In the genomic region with DNA sequence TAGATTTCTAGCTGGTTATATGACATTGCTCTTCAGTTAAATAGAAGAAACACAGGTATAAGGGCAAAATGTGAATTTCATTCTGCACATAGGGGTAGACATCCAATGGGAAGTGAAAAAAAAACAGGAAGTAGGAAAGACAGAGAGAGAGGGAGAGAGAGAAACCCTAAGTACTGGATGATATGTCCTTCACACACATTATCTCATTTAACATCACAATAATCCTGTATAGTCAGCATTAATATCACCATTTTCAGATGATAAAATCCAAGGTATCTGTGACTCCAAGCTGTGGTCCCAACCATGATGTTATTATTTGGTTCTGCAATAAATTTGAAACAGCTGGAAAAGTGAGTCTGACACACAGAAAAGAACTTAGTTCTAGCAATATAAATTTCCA, we compare ENCODE assay signal across 20 cellular contexts.
DNase-seq lines count a peak whose midpoint lies in the region; ATAC-seq, FAIRE-seq and TF ChIP-seq lines count a peak whose summit lies in the region.
"Had no signal": no experiment of that assay in that cellular context is flagged by ENCODE, and none has a peak within 500 bp of the region (broad histone marks: within the 10 kb centered on the region; RNA-seq: fewer than 3 reads in every experiment).

No MANE protein-coding gene starts in this region.

- ATAC-seq in A549 (no peak), GM23338 (no peak), GM21619 (IDR thresholded peaks at IDR 0.05; ENCODE audit: unreplicated experiment) (no peak)
- ATAC-seq: HCT116 had no signal

- H3K9ac ChIP-seq in Loucy (ENCODE audit: low read depth, low read length, poor library complexity, severe bottlenecking) (no peak overlapping the region), mucosa of rectum (ENCODE audit: low read depth in 1 of 2, low read length in 2 of 2) (no peak overlapping the region), neural progenitor cell (no peak overlapping the region)

- H3K9me3 ChIP-seq in A549 (no peaks in the 10 kb centered on the region), Loucy (ENCODE audit: insufficient read depth, low read depth, low read length) (no peaks in the 10 kb centered on the region), mucosa of rectum (ENCODE audit: control insufficient read depth in 2 of 2, low read length in 2 of 2) (no peaks in the 10 kb centered on the region), neural progenitor cell (ENCODE audit: low read depth) (no peaks in the 10 kb centered on the region)

- H3K27me3 Mint-ChIP-seq in GM23338 (ENCODE audit: insufficient read depth, low read depth, poor library complexity) (peaks cover 2% of the 10 kb centered on the region), neural progenitor cell (ENCODE audit: insufficient read depth, low read depth) (peaks cover 8% of the 10 kb centered on the region)

- H3K36me3 Mint-ChIP-seq in GM23338 (ENCODE audit: low read depth), result no peaks in the 10 kb centered on the region
- H3K36me3 Mint-ChIP-seq in neural progenitor cell, result no peaks in the 10 kb centered on the region
- H3K36me3 Mint-ChIP-seq: CD4-positive, alpha-beta memory T cell had no signal

- H3K4me2 ChIP-seq in A549, result no peak overlapping the region
- H3K4me2 ChIP-seq in GM23338, result no peak overlapping the region
- H3K4me2 ChIP-seq in Loucy (ENCODE audit: low read depth, low read length, poor library complexity, severe bottlenecking), result no peak overlapping the region
- H3K4me2 ChIP-seq in neural progenitor cell, result no peak overlapping the region

- H3F3A ChIP-seq in GM23338 (replicated peaks; ENCODE audit: low read depth), result no peaks in the 10 kb centered on the region
- H3F3A ChIP-seq in Loucy (ENCODE audit: low read depth), result 0 out of 2 replicates have a peak, but pooled peaks cover 2% of the 10 kb centered on the region
- H3F3A ChIP-seq in neural progenitor cell (ENCODE audit: low read depth), result no peaks in the 10 kb centered on the region

- H3K9me2 ChIP-seq in GM23338 (ENCODE audit: insufficient read depth) (no peaks in the 10 kb centered on the region), Loucy (replicated peaks; ENCODE audit: low read depth, low read length) (no peaks in the 10 kb centered on the region)

- no peak overlapping the region for H3K27ac ChIP-seq in A549
- H3K27ac ChIP-seq in GM23338 (ENCODE audit: low read depth), result no peak overlapping the region
- peak overlapping the region; percentile 59 to 63 for H3K27ac ChIP-seq in mucosa of rectum (ENCODE audit: low read depth in 2 of 2, low read length in 2 of 2)
- H3K27ac ChIP-seq in neural progenitor cell, result no peak overlapping the region

- no peaks in the 10 kb centered on the region for H4K20me1 ChIP-seq in GM23338 (replicated peaks; ENCODE audit: insufficient read depth)
- no peaks in the 10 kb centered on the region for H4K20me1 ChIP-seq in Loucy (ENCODE audit: insufficient read depth, low read length, poor library complexity, severe bottlenecking)
- no peaks in the 10 kb centered on the region for H4K20me1 ChIP-seq in neural progenitor cell (ENCODE audit: low read depth)

- no peak overlapping the region for H3K27ac Mint-ChIP-seq in GM23338
- no peak overlapping the region for H3K27ac Mint-ChIP-seq in neural progenitor cell
- H3K27ac Mint-ChIP-seq: CD4-positive, alpha-beta memory T cell; HFFc6 had no signal

- no peaks in the 10 kb centered on the region for H3K4me1 ChIP-seq in A549
- peaks cover 7% of the 10 kb centered on the region; the same call in 1 of the 2 replicates for H3K4me1 ChIP-seq in GM23338 (ENCODE audit: insufficient read depth)
- H3K4me1 ChIP-seq in Loucy (ENCODE audit: insufficient read depth, low read length, poor library complexity, severe bottlenecking), result peaks cover 18% of the 10 kb centered on the region
- H3K4me1 ChIP-seq in mucosa of rectum (ENCODE audit: control insufficient read depth in 2 of 2, insufficient read depth in 2 of 2, low read length in 2 of 2), result peaks cover 0 to 16% of the 10 kb centered on the region in 2 donors
- no peaks in the 10 kb centered on the region for H3K4me1 ChIP-seq in neural progenitor cell

- H2AFZ ChIP-seq in GM23338 (peak overlapping the region; percentile 48; the same call in 1 of the 2 replicates), Loucy (ENCODE audit: low read length) (0 out of 2 replicates have a peak overlapping the region, but pooled peaks have one; percentile 4), neural progenitor cell (replicated peaks) (no peak overlapping the region)

- no peaks in the 10 kb centered on the region for H3K36me3 ChIP-seq in GM23338 (ENCODE audit: insufficient read depth)
- no peaks in the 10 kb centered on the region for H3K36me3 ChIP-seq in Loucy (ENCODE audit: insufficient read depth, low read length)
- no peaks in the 10 kb centered on the region for H3K36me3 ChIP-seq in mucosa of rectum (ENCODE audit: control insufficient read depth in 2 of 2, insufficient read depth in 2 of 2, low read length in 2 of 2)
- no peaks in the 10 kb centered on the region for H3K36me3 ChIP-seq in neural progenitor cell

- FAIRE-seq in A549 (lab: Jason Lieb, UNC), result no peak
- FAIRE-seq: G401.6, GM19239 had no signal

- H3K9me3 Mint-ChIP-seq in GM23338 (no peaks in the 10 kb centered on the region), neural progenitor cell (no peaks in the 10 kb centered on the region)
- H3K9me3 Mint-ChIP-seq: CD4-positive, alpha-beta memory T cell had no signal

- no peak for TF ChIP-seq POLR2A in A549 (IDR thresholded peaks at IDR 0.05; ENCODE audit: low read length)

- CTCF ChIA-PET in A549 (lab: Yijun Ruan, JAX), result no interaction called here

- H3K4me3 ChIP-seq in A549 (no peak overlapping the region), GM23338 (no peak overlapping the region), Loucy (ENCODE audit: low read length, poor library complexity, severe bottlenecking) (no peak overlapping the region), mucosa of rectum (ENCODE audit: low read length in 2 of 2) (no peak overlapping the region), neural progenitor cell (no peak overlapping the region)

- no peak for DNase-seq in A549 (ENCODE audit: low read depth in 1 of 2, low spot score in 1 of 2)
- no peak for DNase-seq in GM23338 (ENCODE audit: low spot score)
- no peak for DNase-seq in neural progenitor cell (ENCODE audit: low spot score)
- DNase-seq in middle frontal gyrus (ENCODE audit: extremely low spot score, low spot score), result no peak
- DNase-seq: 8988T; C1 segment of cervical spinal cord; Calu3; CD4-positive, alpha-beta memory T cell; COR-L47; DMS53; DMS79 treated with DMSO at 0.1 percent for 48 hours; GOT3; H7; HFFc6 had no signal

- H3K4me1 Mint-ChIP-seq in GM23338, result peaks cover 12% of the 10 kb centered on the region
- H3K4me1 Mint-ChIP-seq in neural progenitor cell, result peaks cover 19% of the 10 kb centered on the region
- H3K4me1 Mint-ChIP-seq: CD4-positive, alpha-beta memory T cell had no signal

- H3K27me3 ChIP-seq in GM23338 (ENCODE audit: insufficient read depth), result no peaks in the 10 kb centered on the region
- no peaks in the 10 kb centered on the region for H3K27me3 ChIP-seq in Loucy (ENCODE audit: insufficient read depth, low read length, poor library complexity, severe bottlenecking)
- H3K27me3 ChIP-seq in mucosa of rectum (ENCODE audit: control insufficient read depth in 2 of 2, insufficient read depth in 2 of 2, low read length in 2 of 2), result peaks cover 0 to 2% of the 10 kb centered on the region in 2 donors
- H3K27me3 ChIP-seq in neural progenitor cell, result no peaks in the 10 kb centered on the region

- no peak for TF ChIP-seq CTCF in A549 (IDR thresholded peaks at IDR 0.05)
- no peak for TF ChIP-seq CTCF in GM23338 (conservative IDR thresholded peaks at IDR 0.05; ENCODE audit: low read depth in 2 of 2)
- TF ChIP-seq CTCF in Loucy (conservative IDR thresholded peaks at IDR 0.05; ENCODE audit: low read length), result no peak
- no peak for TF ChIP-seq CTCF in neural progenitor cell (IDR thresholded peaks at IDR 0.05)

- TF ChIP-seq RAD21 in A549 (conservative IDR thresholded peaks at IDR 0.05 in 1 of 2, IDR thresholded peaks at IDR 0.05 in 1 of 2), result no peak

- POLR2A ChIA-PET in A549 (lab: Yijun Ruan, JAX), result no interaction called here

- H3K79me2 ChIP-seq in GM23338 (replicated peaks; ENCODE audit: insufficient read depth) (no peaks in the 10 kb centered on the region), Loucy (ENCODE audit: insufficient read depth, low read length) (no peaks in the 10 kb centered on the region), neural progenitor cell (ENCODE audit: low read depth) (no peaks in the 10 kb centered on the region)

- TF ChIP-seq EP300 in A549 (IDR thresholded peaks at IDR 0.05), result no peak

- H3K4me3 Mint-ChIP-seq in GM23338, result no peak overlapping the region
- H3K4me3 Mint-ChIP-seq in neural progenitor cell, result no peak overlapping the region
- H3K4me3 Mint-ChIP-seq: CD4-positive, alpha-beta memory T cell; HFFc6 had no signal

TF ChIP-seq in A549, 52 proteins besides CTCF, POLR2A, EP300 and RAD21:
- TF ChIP-seq HDAC2 (IDR thresholded peaks at IDR 0.05) (no peak), MAFK (IDR thresholded peaks at IDR 0.05; ENCODE audit: partially characterized antibody) (peak; percentile 64)

Comparison
In these comparisons a context has a peak if more than half of its experiments do, and no peak if none do; other contexts are left out.
1. H3K27ac ChIP-seq: peak in mucosa of rectum (2 of 2); none in A549 (0 of 2), GM23338 (single experiment) and neural progenitor cell (single experiment).